ENCODE assay signal across 8 cellular contexts in the genomic region with DNA sequence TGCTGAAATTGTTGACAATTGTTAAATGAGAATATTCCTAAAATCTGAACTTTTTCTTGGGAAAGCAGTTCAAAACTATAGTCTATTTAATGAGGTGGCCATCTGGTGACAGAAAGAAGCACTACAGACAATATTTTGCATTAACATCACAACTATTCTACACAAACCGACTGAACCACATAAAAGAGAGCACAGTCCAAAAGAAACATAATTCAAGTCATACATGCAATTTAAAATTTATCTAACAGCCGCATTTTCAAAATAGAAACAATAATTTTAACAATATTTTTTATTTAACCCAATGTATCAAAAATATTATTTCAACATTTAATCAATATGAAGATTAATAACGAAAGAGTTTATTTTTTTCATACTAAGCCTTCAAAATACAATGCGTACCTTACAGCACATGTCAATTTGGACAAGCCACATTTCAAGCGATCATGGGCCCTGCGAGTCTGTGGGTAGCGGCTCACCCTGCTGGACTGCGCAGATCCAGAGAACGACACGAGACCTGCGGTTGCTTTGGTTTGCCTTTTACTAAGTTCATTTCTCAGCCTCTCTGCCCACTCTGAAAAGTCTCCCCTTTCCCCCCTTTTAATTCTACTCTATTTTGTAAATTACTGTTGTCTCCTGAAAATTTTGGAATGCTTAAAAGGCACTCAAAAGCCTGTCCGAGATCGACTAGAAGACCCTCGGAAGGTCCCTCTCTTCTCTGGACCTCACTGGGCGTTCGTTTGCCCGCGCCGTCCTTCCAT. TPM values are rescaled to one million over a fixed set of nuclear protein-coding genes. Genes with fewer than 3 reads are reported as not detected.
DNase-seq lines count a peak whose midpoint lies in the region; ATAC-seq, FAIRE-seq and TF ChIP-seq lines count a peak whose summit lies in the region.

No MANE protein-coding gene starts in this region.

- no peak overlapping the region for H3K27ac ChIP-seq in BLaER1 treated with 17β-estradiol and CSF1 and Interleukin-3, amounts not matched to agents 10 nM and 100 nM
- H3K27ac ChIP-seq in endothelial cell of umbilical vein (ENCODE audit: insufficient read depth, low read depth, low read length) = no peak overlapping the region

- DNase-seq in LHCN-M2 (ENCODE audit: low read depth) = peak; percentile 30
- no peak for DNase-seq in T-helper 17 cell
- DNase-seq in endothelial cell of umbilical vein (ENCODE audit: low read depth, low spot score) = peak; percentile 38
- peak; percentile 63 for DNase-seq in middle frontal gyrus (ENCODE audit: extremely low spot score, low spot score)
- DNase-seq in urothelium cell line (ENCODE audit: low spot score) = peak; percentile 64

- H3K9me1 ChIP-seq in endothelial cell of umbilical vein (replicated peaks; ENCODE audit: control insufficient read depth, extremely low read depth, insufficient read depth, low read length) = no peaks in the 10 kb centered on the region

- no peak for TF ChIP-seq POLR2A in endothelial cell of umbilical vein (IDR thresholded peaks at IDR 0.05; ENCODE audit: low read depth, low read length)

- peak; percentile 4 to 21 for TF ChIP-seq CTCF in endothelial cell of umbilical vein (IDR thresholded peaks at IDR 0.05; ENCODE audit: extremely low read depth in 1 of 2, insufficient read depth in 1 of 2, low read depth in 1 of 2, low read length in 2 of 2)

- H3K4me2 ChIP-seq in BLaER1 treated with 17β-estradiol and CSF1 and Interleukin-3, amounts not matched to agents 10 nM and 100 nM = peak overlapping the region; percentile 58 to 85 (median 74)
- H3K4me2 ChIP-seq in endothelial cell of umbilical vein (ENCODE audit: insufficient read depth, low read length) = peak overlapping the region; percentile 34

- ATAC-seq in GM18519 (IDR thresholded peaks at IDR 0.05; ENCODE audit: low FRiP score, unreplicated experiment) (peak; percentile 65), T-helper 17 cell (peak; percentile 62), GM21825 (IDR thresholded peaks at IDR 0.05; ENCODE audit: unreplicated experiment) (no peak)

- peak overlapping the region; percentile 18 to 65 (median 52); a peak in 19 of 20 replicates for H3K4me3 ChIP-seq in BLaER1 treated with 17β-estradiol and CSF1 and Interleukin-3, amounts not matched to agents 10 nM and 100 nM
- H3K4me3 ChIP-seq in endothelial cell of umbilical vein (replicated peaks in 1 of 3; ENCODE audit: insufficient read depth in 1 of 3, low read depth in 1 of 3, low read length in 3 of 3) = no peak overlapping the region

- H4K20me1 ChIP-seq in BLaER1 treated with 17β-estradiol and CSF1 and Interleukin-3, amounts not matched to agents 10 nM and 100 nM = no peaks in the 10 kb centered on the region
- H4K20me1 ChIP-seq in endothelial cell of umbilical vein (replicated peaks; ENCODE audit: control insufficient read depth, extremely low read depth, insufficient read depth, low read length) = no peaks in the 10 kb centered on the region

- peaks cover 0 to 7% (median 0%) of the 10 kb centered on the region in 10 experiments; a peak in 2 of 20 replicates for H3K4me1 ChIP-seq in BLaER1 treated with 17β-estradiol and CSF1 and Interleukin-3, amounts not matched to agents 10 nM and 100 nM
- H3K4me1 ChIP-seq in endothelial cell of umbilical vein (ENCODE audit: control insufficient read depth, extremely low read depth, insufficient read depth, low read length) = no peaks in the 10 kb centered on the region

- CTCF ChIA-PET in endothelial cell of umbilical vein (lab: Charles Lee) = interaction anchor here (0.7 to 3.1 kb wide), 18 partner anchors 15 to 412 kb away, joined by 3 to 77 read pairs (median 4); partner anchors contain the start of gene RTN1

- POLR2A ChIA-PET in endothelial cell of umbilical vein (lab: Charles Lee) = no interaction called here

- H3K9me3 ChIP-seq in BLaER1 treated with 17β-estradiol and CSF1 and Interleukin-3, amounts not matched to agents 10 nM and 100 nM (replicated peaks in 1 of 11) = peaks cover 0 to 3% (median 0%) of the 10 kb centered on the region in 11 experiments; a peak in 1 of 22 replicates
- H3K9me3 ChIP-seq in T-helper 17 cell (ENCODE audit: control insufficient read depth, low read length, poor library complexity, severe bottlenecking) = no peaks in the 10 kb centered on the region
- H3K9me3 ChIP-seq in endothelial cell of umbilical vein (replicated peaks; ENCODE audit: control insufficient read depth, insufficient read depth, low read length) = no peaks in the 10 kb centered on the region

- no peaks in the 10 kb centered on the region for H3K79me2 ChIP-seq in endothelial cell of umbilical vein (ENCODE audit: control insufficient read depth, insufficient read depth, low read length)

- H3K4me1 Mint-ChIP-seq in T-helper 17 cell = peaks cover 8% of the 10 kb centered on the region

- dilution Hi-C loops in endothelial cell of umbilical vein (cut with MboI; ENCODE audit: extremely low pct_ligation_motif_present, low sequenced_read_pairs) = no loop called here

- BruUV-seq in endothelial cell of umbilical vein (replicated peaks; lab: Mats Ljungman, UMichigan) = no TSS peak

- H3K4me3 Mint-ChIP-seq in T-helper 17 cell = peak overlapping the region; percentile 81

- H3K9ac ChIP-seq in BLaER1 treated with 17β-estradiol and CSF1 and Interleukin-3, amounts not matched to agents 10 nM and 100 nM = peak overlapping the region in 6 of 11 experiments; percentile 13 to 37 (median 25); a peak in 9 of 22 replicates
- H3K9ac ChIP-seq in endothelial cell of umbilical vein (replicated peaks; ENCODE audit: extremely low read depth, insufficient read depth, low read length) = no peak overlapping the region

- peaks cover 0 to 12% (median 8%) of the 10 kb centered on the region in 11 experiments; a peak in 14 of 22 replicates for H3K27me3 ChIP-seq in BLaER1 treated with 17β-estradiol and CSF1 and Interleukin-3, amounts not matched to agents 10 nM and 100 nM
- peaks cover 19 to 41% of the 10 kb centered on the region in 2 experiments for H3K27me3 ChIP-seq in endothelial cell of umbilical vein (ENCODE audit: control insufficient read depth in 2 of 2, insufficient read depth in 2 of 2, low read length in 2 of 2)

- H3K27me3 Mint-ChIP-seq in T-helper 17 cell = peaks cover 30% of the 10 kb centered on the region

- FAIRE-seq in endothelial cell of umbilical vein (lab: Jason Lieb, UNC) (peak; percentile 33), urothelium cell line (lab: Jason Lieb, UNC) (peak; percentile 65)

- no peak overlapping the region for H2AFZ ChIP-seq in endothelial cell of umbilical vein (ENCODE audit: low read depth, low read length)

- intact Hi-C loops in endothelial cell of umbilical vein (cut with micrococcal nuclease) = loop anchor here (1.0 to 5.0 kb wide), 2 partner anchors 47 to 287 kb away; partner anchors contain the start of gene RTN1

- H3K36me3 Mint-ChIP-seq in T-helper 17 cell (ENCODE audit: low read depth) = no peaks in the 10 kb centered on the region

- H3K36me3 ChIP-seq in BLaER1 treated with 17β-estradiol and CSF1 and Interleukin-3, amounts not matched to agents 10 nM and 100 nM = no peaks in the 10 kb centered on the region
- H3K36me3 ChIP-seq in endothelial cell of umbilical vein (ENCODE audit: control insufficient read depth in 2 of 2, extremely low read depth in 1 of 2, insufficient read depth in 2 of 2, low read length in 2 of 2) = no peaks in the 10 kb centered on the region

- peak overlapping the region; percentile 57 for H3K27ac Mint-ChIP-seq in T-helper 17 cell

TF ChIP-seq in endothelial cell of umbilical vein, 7 proteins besides CTCF, POLR2A, EP300 and RAD21:
- TF ChIP-seq MAX (IDR thresholded peaks at IDR 0.05; ENCODE audit: insufficient read depth, insufficient read length) (no peak), JUN (IDR thresholded peaks at IDR 0.05; ENCODE audit: borderline replicate concordance, insufficient read depth, insufficient read length, low read depth) (no peak), POLR2AphosphoS5 (IDR thresholded peaks at IDR 0.05; ENCODE audit: insufficient read depth, low read depth, low read length) (no peak), GATA2 (IDR thresholded peaks at IDR 0.05; ENCODE audit: insufficient read depth, insufficient read length, low read depth, low read length) (no peak), EZH2 (IDR thresholded peaks at IDR 0.05; ENCODE audit: borderline replicate concordance, low read depth, low read length, severe bottlenecking) (no peak), FOS (IDR thresholded peaks at IDR 0.05; ENCODE audit: borderline replicate concordance, insufficient read depth, low read length) (no peak), MYC (IDR thresholded peaks at IDR 0.05; ENCODE audit: low read depth, low read length) (no peak)

RNA-seq across cellular contexts. Expression of gene LRRC9, which starts 0.9 kb away (rescaled TPM):
- total RNA-seq in LHCN-M2 (2014; rRNA removed) = not detected in 2 replicates
- not detected for polyA plus RNA-seq in LHCN-M2 (2012)
- not detected for total RNA-seq in T-helper 17 cell
- total RNA-seq in endothelial cell of umbilical vein = not detected in 2 replicates
- polyA plus RNA-seq in endothelial cell of umbilical vein = not detected in 2 replicates
- not detected in 2 replicates for polyA plus RNA-seq in endothelial cell of umbilical vein (2011; cell fraction: cytosol; rRNA removed)
- polyA plus RNA-seq in endothelial cell of umbilical vein (2011; cell fraction: nucleus; rRNA removed) = not detected in 2 replicates
- polyA plus RNA-seq in endothelial cell of umbilical vein (2012) = not detected in 2 replicates
- polyA minus RNA-seq in endothelial cell of umbilical vein = not detected in 2 replicates
- not detected for polyA minus RNA-seq in endothelial cell of umbilical vein (2011; cell fraction: cytosol; rRNA and poly(A)+ RNA removed)
- polyA minus RNA-seq in endothelial cell of umbilical vein (2011; cell fraction: nucleus; rRNA and poly(A)+ RNA removed) = not detected in 2 replicates

RNA-seq across cellular contexts. Expression of gene RTN1, which starts 48.4 kb away (rescaled TPM):
- total RNA-seq in LHCN-M2 (2014; rRNA removed) (0.63 and 1.1 TPM in 2 replicates), T-helper 17 cell (1 to 10 TPM in 1 of 2 donors, under 1 TPM in 1; 0.60 to 3.4 TPM), endothelial cell of umbilical vein (0.29 TPM in 1 of 2 replicates, not detected in the other)
- polyA plus RNA-seq in LHCN-M2 (2012) = 0.43 TPM
- 0.10 and 0.11 TPM in 2 replicates for polyA plus RNA-seq in endothelial cell of umbilical vein
- polyA plus RNA-seq in endothelial cell of umbilical vein (2011; cell fraction: cytosol; rRNA removed) = 0.07 and 0.08 TPM in 2 replicates
- polyA plus RNA-seq in endothelial cell of umbilical vein (2011; cell fraction: nucleus; rRNA removed) = 0.13 and 0.17 TPM in 2 replicates
- polyA plus RNA-seq in endothelial cell of umbilical vein (2012) = 0.08 TPM in 1 of 2 replicates, not detected in the other
- 0.10 TPM in 1 of 2 replicates, not detected in the other for polyA minus RNA-seq in endothelial cell of umbilical vein
- polyA minus RNA-seq in endothelial cell of umbilical vein (2011; cell fraction: cytosol; rRNA and poly(A)+ RNA removed) = not detected
- 0.24 TPM in 1 of 2 replicates, not detected in the other for polyA minus RNA-seq in endothelial cell of umbilical vein (2011; cell fraction: nucleus; rRNA and poly(A)+ RNA removed)

Comparison
In these comparisons a context has a peak if more than half of its experiments do, and no peak if none do; other contexts are left out.
1. H3K4me3 ChIP-seq: peak in BLaER1 treated with 17β-estradiol and CSF1 and Interleukin-3, amounts not matched to agents 10 nM and 100 nM (10 of 10); none in endothelial cell of umbilical vein (0 of 3).
2. DNase-seq: peak in LHCN-M2 (single experiment), endothelial cell of umbilical vein (single experiment), middle frontal gyrus (single experiment) and urothelium cell line (single experiment); none in T-helper 17 cell (0 of 3).